ENCODE assay signal across 1 cellular context in genomic region chr19:15400521-15401396, GRCh38.
A peak's percentile ranks its signal among the peaks of the same experiment; 100 is the strongest.
TF ChIP-seq lines count a peak whose summit lies in the region.

No MANE protein-coding gene starts in this region.

TF ChIP-seq in HEK293, 187 proteins besides CTCF, POLR2A, EP300 and RAD21:
- TF ChIP-seq ZIC2 (tag by site-specific recombination; IDR thresholded peaks at IDR 0.05), result 0 out of 2 replicates have a peak, but pooled peaks have one; percentile 22
- TF ChIP-seq ZNF174 (tag by site-specific recombination; IDR thresholded peaks at IDR 0.05), result no peak
- TF ChIP-seq ZNF266 (tag by site-specific recombination; IDR thresholded peaks at IDR 0.05; ENCODE audit: low read depth), result no peak
